ENCODE assay signal across 4 cellular contexts in genomic region chr7:1202914-1203313, GRCh38. TPM values are rescaled to one million over a fixed set of nuclear protein-coding genes. Genes with fewer than 3 reads are reported as not detected.
"Had no signal": no experiment of that assay in that cellular context is flagged by ENCODE, and none has a peak within 500 bp of the region (broad histone marks: within the 10 kb centered on the region; RNA-seq: fewer than 3 reads in every experiment).

No MANE protein-coding gene starts in this region.

RNA-seq across cellular contexts. Expression of gene UNCX, which starts 29.8 kb away (rescaled TPM):
- total RNA-seq: LHCN-M2, M059J, MCF 10A, NCI-H460 had no signal
